Comparison of ENCODE assay signal across 8 cellular contexts in genomic region chr20:62642666-62643520, GRCh38. TPM values are rescaled to one million over a fixed set of nuclear protein-coding genes. Genes with fewer than 3 reads are reported as not detected.
DNase-seq lines count a peak whose midpoint lies in the region; ATAC-seq and TF ChIP-seq lines count a peak whose summit lies in the region.

No MANE protein-coding gene starts in this region.

- H4K20me1 ChIP-seq in IMR-90 (ENCODE audit: insufficient read depth, low read length): no peaks in the 10 kb centered on the region

- in situ Hi-C loops in IMR-90 (cut with MboI; ENCODE audit: low sequenced_read_pairs): no loop called here

- H3K79me1 ChIP-seq in IMR-90 (ENCODE audit: low read depth in 1 of 2, low read length in 2 of 2): no peaks in the 10 kb centered on the region
- H3K79me1 ChIP-seq in mesenchymal stem cell (replicated peaks; ENCODE audit: low read length, poor library complexity, severe bottlenecking): peaks cover 20% of the 10 kb centered on the region

- no TSS peak for BruUV-seq in IMR-90 (replicated peaks; lab: Mats Ljungman, UMichigan)

- H3K27me3 ChIP-seq in BE2C: no peaks in the 10 kb centered on the region
- H3K27me3 ChIP-seq in IMR-90 (ENCODE audit: control insufficient read depth, insufficient read depth, low read length): peaks cover 48% of the 10 kb centered on the region
- peaks cover 0 to 42% of the 10 kb centered on the region in 2 experiments for H3K27me3 ChIP-seq in mesenchymal stem cell (ENCODE audit: control insufficient read depth in 1 of 2, insufficient read depth in 1 of 2, low read length in 2 of 2)

- no peak overlapping the region for H2AK5ac ChIP-seq in IMR-90 (ENCODE audit: low read depth, low read length)
- H2AK5ac ChIP-seq in mesenchymal stem cell (ENCODE audit: low read length, severe bottlenecking): no peak overlapping the region

- no peak overlapping the region for H3K9ac ChIP-seq in IMR-90 (ENCODE audit: low read depth, low read length)
- peak overlapping the region; percentile 60 for H3K9ac ChIP-seq in mesenchymal stem cell (ENCODE audit: low read length)

- no peak overlapping the region for H2BK20ac ChIP-seq in IMR-90 (ENCODE audit: low read depth, low read length)

- H3K4me1 ChIP-seq in BE2C (peaks cover 12% of the 10 kb centered on the region), IMR-90 (ENCODE audit: control insufficient read depth, insufficient read depth, low read length) (peaks cover 1% of the 10 kb centered on the region; the same call in 1 of the 2 replicates), mesenchymal stem cell (ENCODE audit: control insufficient read depth, insufficient read depth, low read depth, low read length) (peaks cover 61% of the 10 kb centered on the region)

- no peak for TF ChIP-seq CTCF in BE2C (IDR thresholded peaks at IDR 0.05; ENCODE audit: low read depth, low read length)
- no peak for TF ChIP-seq CTCF in IMR-90 (conservative IDR thresholded peaks at IDR 0.05; ENCODE audit: low read depth, low read length)

- H3K4me3 ChIP-seq in BE2C (ENCODE audit: low read depth, low read length): peak overlapping the region; percentile 83
- peak overlapping the region; percentile 49; the same call in 1 of the 2 replicates for H3K4me3 ChIP-seq in IMR-90 (ENCODE audit: insufficient read depth, low read depth, low read length)
- H3K4me3 ChIP-seq in mesenchymal stem cell (ENCODE audit: insufficient read depth in 1 of 2, low read depth in 1 of 2, low read length in 2 of 2): peak overlapping the region; percentile 70 to 79

- peak overlapping the region; percentile 79 for H3K27ac Mint-ChIP-seq in stimulated activated memory B cell treated with anti-CD40 and anti-IgM and Interleukin-4, amounts not matched to agents 10 μg/mL and 1 μg/mL and 100 μg/mL, for 72 hours

- H3K9me3 ChIP-seq in BE2C (no peaks in the 10 kb centered on the region), IMR-90 (ENCODE audit: control insufficient read depth, insufficient read depth, low read length) (no peaks in the 10 kb centered on the region), mesenchymal stem cell (ENCODE audit: control insufficient read depth, low read length) (no peaks in the 10 kb centered on the region)

- H3K4ac ChIP-seq in IMR-90 (ENCODE audit: low read depth, low read length) (no peak overlapping the region), mesenchymal stem cell (ENCODE audit: low read depth in 1 of 2, low read length in 2 of 2) (no peak overlapping the region)

- H2AFZ ChIP-seq in IMR-90 (replicated peaks; ENCODE audit: low read length, poor library complexity) (peak overlapping the region; percentile 84), mesenchymal stem cell (ENCODE audit: low read depth, low read length) (no peak overlapping the region)

- H3K36me3 Mint-ChIP-seq in stimulated activated memory B cell treated with anti-CD40 and anti-IgM and Interleukin-4, amounts not matched to agents 10 μg/mL and 1 μg/mL and 100 μg/mL, for 72 hours: no peaks in the 10 kb centered on the region

- ATAC-seq in GM19463 (IDR thresholded peaks at IDR 0.05; ENCODE audit: unreplicated experiment) (peak; percentile 28), IMR-90 (ENCODE audit: low read depth) (no peak; the same call in none of the 2 replicates)
- peak; percentile 38 for ATAC-seq in stimulated activated memory B cell treated with anti-CD40 and anti-IgM and Interleukin-4, amounts not matched to agents 10 μg/mL and 1 μg/mL and 100 μg/mL, for 72 hours

- POLR2A ChIA-PET in IMR-90 (lab: Charles Lee; ENCODE audit: unreplicated experiment): interaction anchor here (0.7 kb wide), 1 partner anchor 9 kb away, joined by 3 read pairs; no protein-coding TSS in a partner anchor

- no peak overlapping the region for H4K8ac ChIP-seq in IMR-90 (ENCODE audit: low read depth in 2 of 2, low read length in 2 of 2)
- H4K8ac ChIP-seq in mesenchymal stem cell (ENCODE audit: low read length): no peak overlapping the region

- TF ChIP-seq RAD21 in IMR-90 (IDR thresholded peaks at IDR 0.05; ENCODE audit: low read length): no peak

- peak overlapping the region; percentile 84 for H3K4me3 Mint-ChIP-seq in stimulated activated memory B cell treated with anti-CD40 and anti-IgM and Interleukin-4, amounts not matched to agents 10 μg/mL and 1 μg/mL and 100 μg/mL, for 72 hours

- H2AK9ac ChIP-seq in IMR-90 (replicated peaks; ENCODE audit: low read depth, low read length, poor library complexity): peak overlapping the region; percentile 67

- H2BK120ac ChIP-seq in IMR-90 (ENCODE audit: low read depth, low read length): no peak overlapping the region
- no peak overlapping the region for H2BK120ac ChIP-seq in mesenchymal stem cell (ENCODE audit: low read depth, low read length)

- no peaks in the 10 kb centered on the region for H3K9me3 Mint-ChIP-seq in stimulated activated memory B cell treated with anti-CD40 and anti-IgM and Interleukin-4, amounts not matched to agents 10 μg/mL and 1 μg/mL and 100 μg/mL, for 72 hours

- H2BK15ac ChIP-seq in IMR-90 (ENCODE audit: low read depth, low read length) (no peak overlapping the region), mesenchymal stem cell (ENCODE audit: low read depth, poor library complexity, severe bottlenecking) (no peak overlapping the region)

- H2BK12ac ChIP-seq in mesenchymal stem cell (ENCODE audit: low read length in 2 of 2): no peak overlapping the region

- H3K56ac ChIP-seq in IMR-90 (ENCODE audit: extremely low read depth, insufficient read depth, low read length): no peak overlapping the region

- H3K23ac ChIP-seq in IMR-90 (ENCODE audit: low read depth, low read length): no peak overlapping the region
- H3K23ac ChIP-seq in mesenchymal stem cell (ENCODE audit: low read length in 2 of 2): peak overlapping the region in 1 of 2 experiments; percentile 27

- H4K91ac ChIP-seq in IMR-90 (ENCODE audit: insufficient read depth, low read depth, low read length) (no peak overlapping the region), mesenchymal stem cell (ENCODE audit: low read length) (no peak overlapping the region)

- H3K14ac ChIP-seq in IMR-90 (replicated peaks; ENCODE audit: low read depth, low read length) (no peak overlapping the region), mesenchymal stem cell (ENCODE audit: low read length in 2 of 2) (no peak overlapping the region)

- dilution Hi-C loops in IMR-90 (cut with HindIII; ENCODE audit: low sequenced_read_pairs, unreplicated experiment): no loop called here

- peaks cover 46% of the 10 kb centered on the region for H3K4me1 Mint-ChIP-seq in stimulated activated memory B cell treated with anti-CD40 and anti-IgM and Interleukin-4, amounts not matched to agents 10 μg/mL and 1 μg/mL and 100 μg/mL, for 72 hours

- CTCF ChIA-PET in IMR-90 (lab: Yijun Ruan, JAX): no interaction called here

- WGBS in IMR-90 (ENCODE audit: extremely low coverage in 2 of 2, insufficient read length in 1 of 2), 2 experiments: 5% methylated on average over 34 of the region's 84 CpGs; no CpG with 5 or more reads in 1 of the 2 experiments
- WGBS in mesenchymal stem cell: 5% methylated on average over 60 of the region's 84 CpGs

- H2BK5ac ChIP-seq in IMR-90 (ENCODE audit: low read depth, low read length, poor library complexity, severe bottlenecking) (no peak overlapping the region), mesenchymal stem cell (ENCODE audit: low read depth, low read length, poor library complexity, severe bottlenecking) (no peak overlapping the region)

- no peaks in the 10 kb centered on the region for H3K27me3 Mint-ChIP-seq in stimulated activated memory B cell treated with anti-CD40 and anti-IgM and Interleukin-4, amounts not matched to agents 10 μg/mL and 1 μg/mL and 100 μg/mL, for 72 hours

- H4K5ac ChIP-seq in IMR-90 (ENCODE audit: low read depth, low read length): no peak overlapping the region

- no peak overlapping the region for H3K27ac ChIP-seq in IMR-90 (ENCODE audit: insufficient read depth, low read length)
- H3K27ac ChIP-seq in cingulate gyrus (ENCODE audit: low read depth, low read length): peak overlapping the region; percentile 19
- H3K27ac ChIP-seq in mesenchymal stem cell (ENCODE audit: low read length, poor library complexity, severe bottlenecking): no peak overlapping the region

- 0 out of 2 replicates have a peak, but pooled peaks cover 3% of the 10 kb centered on the region for H3K9me1 ChIP-seq in IMR-90 (ENCODE audit: insufficient read depth, low read length)

- intact Hi-C loops in IMR-90 (cut with micrococcal nuclease): no loop called here

- DNase-seq in BE2C (peak; percentile 43), IMR-90 (peak; percentile 4), mesenchymal stem cell (no peak), pons (ENCODE audit: low spot score) (no peak)
- peak; percentile 31 for DNase-seq in activated CD4-positive, CD25-positive, alpha-beta regulatory T cell treated with anti-CD3 and anti-CD28 coated beads, Interleukin-2, amount 50 U/mL, for 16 hours (ENCODE audit: low read depth, low spot score)

- H3K4me2 ChIP-seq in IMR-90 (ENCODE audit: low read depth, low read length) (peak overlapping the region; percentile 46), mesenchymal stem cell (ENCODE audit: low read length, poor library complexity, severe bottlenecking) (peak overlapping the region; percentile 96)

- H3K36me3 ChIP-seq in BE2C: 0 out of 2 replicates have a peak, but pooled peaks cover 3% of the 10 kb centered on the region
- no peaks in the 10 kb centered on the region for H3K36me3 ChIP-seq in IMR-90 (ENCODE audit: control insufficient read depth, insufficient read depth, low read length)
- H3K36me3 ChIP-seq in mesenchymal stem cell (ENCODE audit: control insufficient read depth in 1 of 2, insufficient read depth in 2 of 2, low read depth in 1 of 2, low read length in 2 of 2): peaks cover 0 to 23% of the 10 kb centered on the region in 2 experiments

- TF ChIP-seq POLR2A in IMR-90 (IDR thresholded peaks at IDR 0.05; ENCODE audit: low read depth, low read length): no peak

- H3K18ac ChIP-seq in IMR-90 (ENCODE audit: low read depth, low read length) (no peak overlapping the region), mesenchymal stem cell (ENCODE audit: low read depth in 1 of 2, low read length in 2 of 2) (no peak overlapping the region)

TF ChIP-seq in IMR-90, 13 proteins besides CTCF, POLR2A, EP300 and RAD21 (continues in another document):
- TF ChIP-seq NFE2L2 (IDR thresholded peaks at IDR 0.05; ENCODE audit: low read depth, low read length): no peak
- TF ChIP-seq CHD1 (IDR thresholded peaks at IDR 0.05; ENCODE audit: low read depth, low read length): no peak

RNA-seq across cellular contexts. Expression of gene SLCO4A1, which starts 0.6 kb away (rescaled TPM):
- 15.3 TPM for polyA plus RNA-seq in BE2C (2012; ENCODE audit: insufficient read depth, insufficient read length, low read depth)
- total RNA-seq in IMR-90 (2012; rRNA removed): 0.56 and 0.72 TPM in 2 replicates
- polyA plus RNA-seq in IMR-90 (2012; rRNA removed): 1.1 and 1.5 TPM in 2 replicates
- polyA plus RNA-seq in IMR-90 (2012; cell fraction: cytosol; rRNA removed): 1.1 TPM in 2 replicates
- 2.1 and 5.3 TPM in 2 replicates for polyA plus RNA-seq in IMR-90 (2012; cell fraction: nucleus; rRNA removed; ENCODE audit: low replicate concordance)
- not detected for polyA plus RNA-seq in mesenchymal stem cell (2013, experiment 1 of 2)
- not detected for polyA plus RNA-seq in mesenchymal stem cell (2013, experiment 2 of 2)

Comparison
In these comparisons a context has a peak if more than half of its experiments do, and no peak if none do; other contexts are left out.
1. DNase-seq: peak in BE2C (single experiment), IMR-90 (single experiment) and activated CD4-positive, CD25-positive, alpha-beta regulatory T cell treated with anti-CD3 and anti-CD28 coated beads, Interleukin-2, amount 50 U/mL, for 16 hours (single experiment); none in mesenchymal stem cell (single experiment) and pons (single experiment).
2. Peak in every context shown above with its lines, with median percentiles within 50 percentile points of each other: H3K4me3 ChIP-seq.